ENCODE assay signal across 15 cellular contexts in genomic region chr7:3915337-3915865, GRCh38.
"Had no signal": no experiment of that assay in that cellular context is flagged by ENCODE, and none has a peak within 500 bp of the region (broad histone marks: within the 10 kb centered on the region; RNA-seq: fewer than 3 reads in every experiment).

No MANE protein-coding gene starts in this region.

- ATAC-seq: activated T-cell treated with anti-CD3 and anti-CD28 coated beads, Interleukin-2, amount 50 U/mL, for 72 hours; mucosa of descending colon; naive thymus-derived CD8-positive, alpha-beta T cell had no signal

- H3K27me3 ChIP-seq: right atrium auricular region had no signal

- H3K27ac ChIP-seq: right atrium auricular region, skin epidermis, suprapubic skin had no signal

- H3K36me3 ChIP-seq: right atrium auricular region, suprapubic skin had no signal

- H3K27ac Mint-ChIP-seq: activated T-cell treated with anti-CD3 and anti-CD28 coated beads, Interleukin-2, amount 50 U/mL, for 72 hours; naive thymus-derived CD8-positive, alpha-beta T cell; T-helper 2 cell treated with Interferon-gamma antibody and Interleukin-4, amounts not matched to agents 5 μg/mL and 100 μg/mL, for 36 hours; type B pancreatic cell had no signal

- H3K9me3 ChIP-seq: mucosa of descending colon, right atrium auricular region, suprapubic skin had no signal

- H3K4me1 ChIP-seq: right atrium auricular region, suprapubic skin had no signal

- H3K36me3 Mint-ChIP-seq: naive thymus-derived CD8-positive, alpha-beta T cell; type B pancreatic cell had no signal

- H3K4me3 Mint-ChIP-seq: activated T-cell treated with anti-CD3 and anti-CD28 coated beads, Interleukin-2, amount 50 U/mL, for 72 hours; naive thymus-derived CD8-positive, alpha-beta T cell; T-helper 2 cell treated with Interferon-gamma antibody and Interleukin-4, amounts not matched to agents 5 μg/mL and 100 μg/mL, for 36 hours; type B pancreatic cell had no signal

- DNase-seq: activated CD4-positive, alpha-beta T cell treated with anti-CD3 and anti-CD28 coated beads, Interleukin-2, amount 50 U/mL, for 48 hours; activated T-cell treated with anti-CD3 and anti-CD28 coated beads, Interleukin-2, amount 50 U/mL, for 72 hours; central memory CD4-positive, alpha-beta T cell; effector memory CD4-positive, alpha-beta T cell; hippocampal formation; mucosa of descending colon; naive thymus-derived CD8-positive, alpha-beta T cell; stimulated activated naive CD4-positive, alpha-beta T cell; SW 1271 had no signal

- H3K27me3 Mint-ChIP-seq: type B pancreatic cell had no signal

- H3K4me3 ChIP-seq: lung, mucosa of descending colon, right atrium auricular region, skin epidermis, suprapubic skin had no signal

- H3K9me3 Mint-ChIP-seq: activated T-cell treated with anti-CD3 and anti-CD28 coated beads, Interleukin-2, amount 50 U/mL, for 72 hours; T-helper 2 cell treated with Interferon-gamma antibody and Interleukin-4, amounts not matched to agents 5 μg/mL and 100 μg/mL, for 36 hours; type B pancreatic cell had no signal
